8 cellular contexts compared by ENCODE assay signal in genomic region chr17:42683407-42684031, GRCh38. TPM values are rescaled to one million over a fixed set of nuclear protein-coding genes. Genes with fewer than 3 reads are reported as not detected.
DNase-seq lines count a peak whose midpoint lies in the region; ATAC-seq, FAIRE-seq and TF ChIP-seq lines count a peak whose summit lies in the region.

No MANE protein-coding gene starts in this region.

- no peak for FAIRE-seq in astrocyte (lab: Jason Lieb, UNC)

- DNase-seq in NCI-H82 (lab: John Stamatoyannopoulos, UW): peak; percentile 21
- DNase-seq in NCI-H82 treated with DMSO at 0.1 percent for 48 hours (lab: John Stamatoyannopoulos, UW; ENCODE audit: unreplicated experiment): no peak
- peak; percentile 51 for DNase-seq in astrocyte (ENCODE audit: low read depth)
- DNase-seq in stimulated activated naive B cell treated with anti-CD40 and anti-IgM and Interleukin-4, amounts not matched to agents 10 μg/mL and 1 μg/mL and 100 μg/mL, for 72 hours: no peak
- no peak for DNase-seq in activated CD4-positive, alpha-beta T cell treated with anti-CD3 and anti-CD28 coated beads, Interleukin-2, amount 50 U/mL, for 48 hours
- no peak for DNase-seq in Peyer's patch

- H3K9me3 Mint-ChIP-seq in astrocyte (ENCODE audit: unreplicated experiment): no peaks in the 10 kb centered on the region
- peaks cover 0 to 2% of the 10 kb centered on the region in 2 donors for H3K9me3 Mint-ChIP-seq in stimulated activated naive B cell treated with anti-CD40 and anti-IgM and Interleukin-4, amounts not matched to agents 10 μg/mL and 1 μg/mL and 100 μg/mL, for 72 hours

- peaks cover 31% of the 10 kb centered on the region for H3K4me1 ChIP-seq in astrocyte (ENCODE audit: insufficient read depth, low read length)
- peaks cover 6% of the 10 kb centered on the region for H3K4me1 ChIP-seq in iPS-15b (ENCODE audit: control insufficient read depth, insufficient read depth, low read length)
- peaks cover 8 to 47% (median 27%) of the 10 kb centered on the region in 4 donors for H3K4me1 ChIP-seq in Peyer's patch

- H2AFZ ChIP-seq in astrocyte (ENCODE audit: low read depth, low read length): peak overlapping the region; percentile 81

- H3K4me3 ChIP-seq in astrocyte (ENCODE audit: insufficient read depth, low read depth, low read length) (peak overlapping the region; percentile 62), iPS-15b (ENCODE audit: low read depth, low read length) (peak overlapping the region; percentile 77), Peyer's patch (peak overlapping the region in 2 of 4 donors; percentile 3 to 41)

- H3K4me2 ChIP-seq in astrocyte (ENCODE audit: low read length): peak overlapping the region; percentile 92

- H3K27ac Mint-ChIP-seq in astrocyte (ENCODE audit: unreplicated experiment): peak overlapping the region; percentile 69
- peak overlapping the region; percentile 62 for H3K27ac Mint-ChIP-seq in stimulated activated naive B cell treated with anti-CD40 and anti-IgM and Interleukin-4, amounts not matched to agents 10 μg/mL and 1 μg/mL and 100 μg/mL, for 72 hours

- H3K79me2 ChIP-seq in astrocyte (ENCODE audit: insufficient read depth, low read length): no peaks in the 10 kb centered on the region

- peaks cover 12% of the 10 kb centered on the region for H3K4me1 Mint-ChIP-seq in astrocyte (ENCODE audit: low read depth, unreplicated experiment)
- peaks cover 37 to 54% of the 10 kb centered on the region in 2 donors for H3K4me1 Mint-ChIP-seq in stimulated activated naive B cell treated with anti-CD40 and anti-IgM and Interleukin-4, amounts not matched to agents 10 μg/mL and 1 μg/mL and 100 μg/mL, for 72 hours

- H3K27me3 Mint-ChIP-seq in astrocyte (ENCODE audit: low read depth, unreplicated experiment): peaks cover 9% of the 10 kb centered on the region
- H3K27me3 Mint-ChIP-seq in stimulated activated naive B cell treated with anti-CD40 and anti-IgM and Interleukin-4, amounts not matched to agents 10 μg/mL and 1 μg/mL and 100 μg/mL, for 72 hours: peaks cover 34 to 48% of the 10 kb centered on the region in 2 donors

- peaks cover 12% of the 10 kb centered on the region for H4K20me1 ChIP-seq in astrocyte (ENCODE audit: insufficient read depth, low read length)

- H3K9me3 ChIP-seq in astrocyte (ENCODE audit: insufficient read depth, low read depth, low read length): peaks cover 9% of the 10 kb centered on the region
- no peaks in the 10 kb centered on the region for H3K9me3 ChIP-seq in iPS-15b (ENCODE audit: control insufficient read depth, insufficient read depth, low read length)
- no peaks in the 10 kb centered on the region for H3K9me3 ChIP-seq in Peyer's patch

- H3K9ac ChIP-seq in astrocyte (ENCODE audit: low read length) (peak overlapping the region; percentile 64), iPS-15b (ENCODE audit: low read depth, low read length) (peak overlapping the region; percentile 24)

- H3K36me3 ChIP-seq in astrocyte (ENCODE audit: insufficient read depth, low read length) (no peaks in the 10 kb centered on the region), iPS-15b (ENCODE audit: control insufficient read depth, insufficient read depth, low read length) (peaks cover 5% of the 10 kb centered on the region), Peyer's patch (no peaks in the 10 kb centered on the region)

- H3K27me3 ChIP-seq in astrocyte (ENCODE audit: insufficient read depth, low read length): peaks cover 33% of the 10 kb centered on the region
- H3K27me3 ChIP-seq in iPS-15b (ENCODE audit: control insufficient read depth, insufficient read depth, low read length): peaks cover 49% of the 10 kb centered on the region
- no peaks in the 10 kb centered on the region for H3K27me3 ChIP-seq in Peyer's patch

- H3K27ac ChIP-seq in astrocyte (ENCODE audit: low read depth, low read length) (no peak overlapping the region), Peyer's patch (peak overlapping the region in 2 of 4 donors; percentile 49 to 53)

- no peak for TF ChIP-seq POLR2A in Peyer's patch (IDR thresholded peaks at IDR 0.05)

- TF ChIP-seq CTCF in astrocyte (IDR thresholded peaks at IDR 0.05; ENCODE audit: insufficient read depth, low read depth, low read length): no peak
- TF ChIP-seq CTCF in Peyer's patch (IDR thresholded peaks at IDR 0.05): no peak

- peak in 1 of 2 donors; percentile 10 for ATAC-seq in stimulated activated naive B cell treated with anti-CD40 and anti-IgM and Interleukin-4, amounts not matched to agents 10 μg/mL and 1 μg/mL and 100 μg/mL, for 72 hours (replicated peaks)
- no peak for ATAC-seq in HG03439 (IDR thresholded peaks at IDR 0.05; ENCODE audit: unreplicated experiment)

- H3K36me3 Mint-ChIP-seq in astrocyte (ENCODE audit: low read depth, unreplicated experiment): peaks cover 10% of the 10 kb centered on the region
- H3K36me3 Mint-ChIP-seq in stimulated activated naive B cell treated with anti-CD40 and anti-IgM and Interleukin-4, amounts not matched to agents 10 μg/mL and 1 μg/mL and 100 μg/mL, for 72 hours: peaks cover 4 to 19% of the 10 kb centered on the region in 2 donors

- H3K4me3 Mint-ChIP-seq in astrocyte (ENCODE audit: unreplicated experiment): peak overlapping the region; percentile 85
- peak overlapping the region; percentile 82 to 94 for H3K4me3 Mint-ChIP-seq in stimulated activated naive B cell treated with anti-CD40 and anti-IgM and Interleukin-4, amounts not matched to agents 10 μg/mL and 1 μg/mL and 100 μg/mL, for 72 hours

RNA-seq across cellular contexts. Expression of gene CNTNAP1, which starts 1.2 kb away (rescaled TPM):
- 11.4 and 16.4 TPM in 2 replicates for total RNA-seq in astrocyte
- total RNA-seq in Peyer's patch: 1 to 10 TPM in 3 of 4 donors, under 1 TPM in 1; 0.35 to 5.0 (median 1.3) TPM

RNA-seq across cellular contexts. Expression of gene CCR10, which starts 1.9 kb away (rescaled TPM):
- total RNA-seq in astrocyte: 0.65 and 0.84 TPM in 2 replicates
- 1 to 10 TPM in 1 of 4 donors, under 1 TPM in 1, not detected in 2; 0.40 to 2.8 TPM for total RNA-seq in Peyer's patch

RNA-seq across cellular contexts. Expression of gene PLEKHH3, which starts 6.7 kb away (rescaled TPM):
- total RNA-seq in astrocyte (14.1 and 14.5 TPM in 2 replicates), Peyer's patch (10 to 100 TPM in 2 of 4 donors, 1 to 10 TPM in 2; 3.5 to 14.0 (median 10.8) TPM)

RNA-seq across cellular contexts. Expression of gene TUBG2, which starts 24.4 kb away (rescaled TPM):
- 14.4 and 16.6 TPM in 2 replicates for total RNA-seq in astrocyte
- 10 to 100 TPM in 3 of 4 donors, 1 to 10 TPM in 1; 5.6 to 79.2 (median 16.6) TPM for total RNA-seq in Peyer's patch

Comparison
In these comparisons a context has a peak if more than half of its experiments do, and no peak if none do; other contexts are left out.
1. DNase-seq: peak in NCI-H82 (single experiment) and astrocyte (single experiment); none in NCI-H82 treated with DMSO at 0.1 percent for 48 hours (single experiment), stimulated activated naive B cell treated with anti-CD40 and anti-IgM and Interleukin-4, amounts not matched to agents 10 μg/mL and 1 μg/mL and 100 μg/mL, for 72 hours (single experiment), activated CD4-positive, alpha-beta T cell treated with anti-CD3 and anti-CD28 coated beads, Interleukin-2, amount 50 U/mL, for 48 hours (0 of 2) and Peyer's patch (0 of 3).